15 cellular contexts compared by ENCODE assay signal in genomic region chr12:104600790-104601739, GRCh38.
DNase-seq lines count a peak whose midpoint lies in the region; ATAC-seq and TF ChIP-seq lines count a peak whose summit lies in the region.
"Had no signal": no experiment of that assay in that cellular context is flagged by ENCODE, and none has a peak within 500 bp of the region (broad histone marks: within the 10 kb centered on the region; RNA-seq: fewer than 3 reads in every experiment).

No MANE protein-coding gene starts in this region.

- H3K27me3 ChIP-seq in adipocyte (replicated peaks; ENCODE audit: control insufficient read depth, insufficient read depth, low read length) (no peaks in the 10 kb centered on the region), mesenchymal stem cell (ENCODE audit: control insufficient read depth in 1 of 2, insufficient read depth in 1 of 2, low read length in 2 of 2) (peaks cover 0 to 11% of the 10 kb centered on the region in 2 experiments), upper lobe of right lung (no peaks in the 10 kb centered on the region)
- H3K27me3 ChIP-seq: cardiac muscle cell had no signal

- no peak overlapping the region for H3K9ac ChIP-seq in adipocyte (ENCODE audit: low read length)
- H3K9ac ChIP-seq in mesenchymal stem cell (ENCODE audit: low read length), result no peak overlapping the region
- H3K9ac ChIP-seq: GM23248, parathyroid adenoma had no signal

- no peak overlapping the region for H2BK5ac ChIP-seq in mesenchymal stem cell (ENCODE audit: low read depth, low read length, poor library complexity, severe bottlenecking)

- peak; percentile 19 for ATAC-seq in upper lobe of right lung

- H3K27ac ChIP-seq in mesenchymal stem cell (ENCODE audit: low read length, poor library complexity, severe bottlenecking), result no peak overlapping the region
- H3K27ac ChIP-seq in upper lobe of right lung, result peak overlapping the region; percentile 27
- H3K27ac ChIP-seq: cardiac muscle cell, GM23248, parathyroid adenoma had no signal

- H3K4me3 Mint-ChIP-seq in activated naive CD4-positive, alpha-beta T cell treated with anti-CD3 and anti-CD28 coated beads, Interleukin-2, amount 50 U/mL, for 24 hours, result no peak overlapping the region

- H4K8ac ChIP-seq in mesenchymal stem cell (ENCODE audit: low read length), result no peak overlapping the region

- no peaks in the 10 kb centered on the region for H3K9me3 ChIP-seq in adipocyte (ENCODE audit: control insufficient read depth, low read length)
- H3K9me3 ChIP-seq in mesenchymal stem cell (ENCODE audit: control insufficient read depth, low read length), result no peaks in the 10 kb centered on the region
- no peaks in the 10 kb centered on the region for H3K9me3 ChIP-seq in upper lobe of right lung

- peaks cover 60% of the 10 kb centered on the region for H3K4me1 Mint-ChIP-seq in activated naive CD4-positive, alpha-beta T cell treated with anti-CD3 and anti-CD28 coated beads, Interleukin-2, amount 50 U/mL, for 24 hours

- peaks cover 12% of the 10 kb centered on the region for H3K36me3 Mint-ChIP-seq in activated naive CD4-positive, alpha-beta T cell treated with anti-CD3 and anti-CD28 coated beads, Interleukin-2, amount 50 U/mL, for 24 hours

- no peak for TF ChIP-seq CTCF in upper lobe of right lung (IDR thresholded peaks at IDR 0.05)

- 90% methylated on average over 5 of the region's 6 CpGs for WGBS in mesenchymal stem cell

- H3K4me1 ChIP-seq in adipocyte (ENCODE audit: control insufficient read depth, insufficient read depth, low read length), result peaks cover 59% of the 10 kb centered on the region
- H3K4me1 ChIP-seq in mesenchymal stem cell (ENCODE audit: control insufficient read depth, insufficient read depth, low read depth, low read length), result peaks cover 11% of the 10 kb centered on the region
- peaks cover 51% of the 10 kb centered on the region for H3K4me1 ChIP-seq in upper lobe of right lung

- H2BK120ac ChIP-seq in mesenchymal stem cell (ENCODE audit: low read depth, low read length), result no peak overlapping the region

- no peak overlapping the region for H2AFZ ChIP-seq in mesenchymal stem cell (ENCODE audit: low read depth, low read length)
- H2AFZ ChIP-seq: GM23248, parathyroid adenoma had no signal

- no peak overlapping the region for H3K23ac ChIP-seq in mesenchymal stem cell (ENCODE audit: low read length in 2 of 2)

- H3K4ac ChIP-seq in mesenchymal stem cell (ENCODE audit: low read depth in 1 of 2, low read length in 2 of 2), result peak overlapping the region; percentile 9 to 92

- H3K36me3 ChIP-seq in adipocyte (ENCODE audit: control insufficient read depth, insufficient read depth, low read length, severe bottlenecking) (no peaks in the 10 kb centered on the region), mesenchymal stem cell (ENCODE audit: control insufficient read depth in 1 of 2, insufficient read depth in 2 of 2, low read depth in 1 of 2, low read length in 2 of 2) (no peaks in the 10 kb centered on the region), upper lobe of right lung (no peaks in the 10 kb centered on the region)
- H3K36me3 ChIP-seq: cardiac muscle cell had no signal

- no peaks in the 10 kb centered on the region for H3K79me1 ChIP-seq in mesenchymal stem cell (replicated peaks; ENCODE audit: low read length, poor library complexity, severe bottlenecking)

- H3K27ac Mint-ChIP-seq in activated naive CD4-positive, alpha-beta T cell treated with anti-CD3 and anti-CD28 coated beads, Interleukin-2, amount 50 U/mL, for 24 hours, result peak overlapping the region; percentile 7
- H3K27ac Mint-ChIP-seq: activated T-helper 2 cell treated with anti-CD3 and anti-CD28 coated beads, Interferon-gamma antibody, Interleukin-2, Interleukin-4, amounts not matched to agents 10 μg/mL and 5 μg/mL and 100 μg/mL, durations not matched to agents 14 hours and 24 hours and 36 hours had no signal

- H2BK15ac ChIP-seq in mesenchymal stem cell (ENCODE audit: low read depth, poor library complexity, severe bottlenecking), result no peak overlapping the region

- H3K4me2 ChIP-seq in mesenchymal stem cell (ENCODE audit: low read length, poor library complexity, severe bottlenecking), result no peak overlapping the region

- no peak overlapping the region for H3K14ac ChIP-seq in mesenchymal stem cell (ENCODE audit: low read length in 2 of 2)

- no peak overlapping the region for H2AK5ac ChIP-seq in mesenchymal stem cell (ENCODE audit: low read length, severe bottlenecking)

- peak overlapping the region; percentile 28 to 70 for H2BK12ac ChIP-seq in mesenchymal stem cell (ENCODE audit: low read length in 2 of 2)

- no peaks in the 10 kb centered on the region for H3K9me3 Mint-ChIP-seq in activated naive CD4-positive, alpha-beta T cell treated with anti-CD3 and anti-CD28 coated beads, Interleukin-2, amount 50 U/mL, for 24 hours
- H3K9me3 Mint-ChIP-seq: activated T-helper 2 cell treated with anti-CD3 and anti-CD28 coated beads, Interferon-gamma antibody, Interleukin-2, Interleukin-4, amounts not matched to agents 10 μg/mL and 5 μg/mL and 100 μg/mL, durations not matched to agents 14 hours and 24 hours and 36 hours had no signal

- no peaks in the 10 kb centered on the region for H3K27me3 Mint-ChIP-seq in activated naive CD4-positive, alpha-beta T cell treated with anti-CD3 and anti-CD28 coated beads, Interleukin-2, amount 50 U/mL, for 24 hours

- H4K91ac ChIP-seq in mesenchymal stem cell (ENCODE audit: low read length), result peak overlapping the region; percentile 16

- no peak for DNase-seq in activated naive CD4-positive, alpha-beta T cell treated with Interleukin-2 at 50 U/mL for 16 hours
- DNase-seq in adipocyte (ENCODE audit: low read depth) (peak; percentile 29), mesenchymal stem cell (peak; percentile 73), upper lobe of right lung (no peak), NCI-H1092 (lab: John Stamatoyannopoulos, UW) (no peak), DMS 273 treated with DMSO at 0.1 percent for 48 hours (lab: John Stamatoyannopoulos, UW) (no peak), islet precursor cell (no peak)
- DNase-seq: activated CD4-positive, CD25-positive, alpha-beta regulatory T cell; GM23248; head of caudate nucleus; Kasumi-1 had no signal

- no peak overlapping the region for H3K4me3 ChIP-seq in adipocyte (ENCODE audit: low read length)
- H3K4me3 ChIP-seq in mesenchymal stem cell (ENCODE audit: insufficient read depth in 1 of 2, low read depth in 1 of 2, low read length in 2 of 2), result no peak overlapping the region
- H3K4me3 ChIP-seq in upper lobe of right lung, result no peak overlapping the region
- H3K4me3 ChIP-seq: cardiac muscle cell, GM23248 had no signal

- H3K18ac ChIP-seq in mesenchymal stem cell (ENCODE audit: low read depth in 1 of 2, low read length in 2 of 2), result peak overlapping the region; percentile 50 to 82

- intact Hi-C loops in upper lobe of right lung (cut with DNase I), result no loop called here

Comparison
In these comparisons a context has a peak if more than half of its experiments do, and no peak if none do; other contexts are left out.
1. DNase-seq: peak in adipocyte (single experiment) and mesenchymal stem cell (single experiment); none in activated naive CD4-positive, alpha-beta T cell treated with Interleukin-2 at 50 U/mL for 16 hours (single experiment), upper lobe of right lung (single experiment), NCI-H1092 (single experiment), DMS 273 treated with DMSO at 0.1 percent for 48 hours (single experiment) and islet precursor cell (single experiment).